Comparison of ENCODE assay signal across 11 cellular contexts in genomic region chr13:29503041-29503837, GRCh38.
DNase-seq lines count a peak whose midpoint lies in the region; ATAC-seq, FAIRE-seq and TF ChIP-seq lines count a peak whose summit lies in the region.
"Had no signal": no experiment of that assay in that cellular context is flagged by ENCODE, and none has a peak within 500 bp of the region (broad histone marks: within the 10 kb centered on the region; RNA-seq: fewer than 3 reads in every experiment).

No MANE protein-coding gene starts in this region.

- H3K9me3 ChIP-seq in OCI-LY7 (ENCODE audit: low read length) = no peaks in the 10 kb centered on the region
- H3K9me3 ChIP-seq: BLaER1 treated with 17β-estradiol and CSF1 and Interleukin-3, amounts not matched to agents 10 nM and 100 nM; body of pancreas had no signal

- H3K27me3 Mint-ChIP-seq in activated naive CD4-positive, alpha-beta T cell treated with anti-CD3 and anti-CD28 coated beads, Interleukin-2, amount 10 ng/mL, durations not matched to agents 7 days and 5 days = peaks cover 29% of the 10 kb centered on the region
- peaks cover 31% of the 10 kb centered on the region for H3K27me3 Mint-ChIP-seq in central memory CD8-positive, alpha-beta T cell
- peaks cover 9 to 27% of the 10 kb centered on the region in 2 donors for H3K27me3 Mint-ChIP-seq in stimulated activated naive B cell treated with anti-CD40 and anti-IgM and Interleukin-4, amounts not matched to agents 10 μg/mL and 1 μg/mL and 100 μg/mL, for 72 hours

- FAIRE-seq in frontal cortex (lab: Jason Lieb, UNC) = no peak

- no peak for ATAC-seq in central memory CD8-positive, alpha-beta T cell (replicated peaks; ENCODE audit: extremely low read depth, poor library complexity, severe bottlenecking)
- ATAC-seq in stimulated activated naive B cell treated with anti-CD40 and anti-IgM and Interleukin-4, amounts not matched to agents 10 μg/mL and 1 μg/mL and 100 μg/mL, for 72 hours (replicated peaks) = no peak
- ATAC-seq: body of pancreas had no signal

- no peak overlapping the region for H3K4me2 ChIP-seq in OCI-LY7 (ENCODE audit: low read length)

- H3K79me2 ChIP-seq in OCI-LY7 (ENCODE audit: insufficient read depth, low read depth, low read length) = no peaks in the 10 kb centered on the region

- no peaks in the 10 kb centered on the region for H4K20me1 ChIP-seq in OCI-LY7 (ENCODE audit: insufficient read depth, low read length)

- BruUV-seq in OCI-LY7 (replicated peaks; lab: Mats Ljungman, UMichigan) = no TSS peak

- H3K4me1 ChIP-seq in OCI-LY7 (ENCODE audit: insufficient read depth, low read length, poor library complexity, severe bottlenecking) = no peaks in the 10 kb centered on the region

- H2AFZ ChIP-seq in OCI-LY7 (ENCODE audit: low read length) = no peak overlapping the region

- no peak overlapping the region for H3K27ac Mint-ChIP-seq in activated naive CD4-positive, alpha-beta T cell treated with anti-CD3 and anti-CD28 coated beads, Interleukin-2, amount 10 ng/mL, durations not matched to agents 7 days and 5 days
- peak overlapping the region; percentile 85 for H3K27ac Mint-ChIP-seq in central memory CD8-positive, alpha-beta T cell (ENCODE audit: low read depth)
- peak overlapping the region; percentile 73 for H3K27ac Mint-ChIP-seq in stimulated activated naive B cell treated with anti-CD40 and anti-IgM and Interleukin-4, amounts not matched to agents 10 μg/mL and 1 μg/mL and 100 μg/mL, for 72 hours

- POLR2A ChIA-PET in OCI-LY7 (lab: Charles Lee) = no interaction called here

- no peak overlapping the region for H3K27ac ChIP-seq in OCI-LY7 (ENCODE audit: low read depth, low read length, poor library complexity, severe bottlenecking)
- H3K27ac ChIP-seq: BLaER1 treated with 17β-estradiol and CSF1 and Interleukin-3, amounts not matched to agents 10 nM and 100 nM; body of pancreas had no signal

- peaks cover 7% of the 10 kb centered on the region; the same call in 1 of the 2 replicates for H3K36me3 ChIP-seq in OCI-LY7 (ENCODE audit: insufficient read depth, low read length)
- H3K36me3 ChIP-seq: BLaER1 treated with 17β-estradiol and CSF1 and Interleukin-3, amounts not matched to agents 10 nM and 100 nM had no signal

- no peaks in the 10 kb centered on the region for H3K36me3 Mint-ChIP-seq in activated naive CD4-positive, alpha-beta T cell treated with anti-CD3 and anti-CD28 coated beads, Interleukin-2, amount 10 ng/mL, durations not matched to agents 7 days and 5 days
- peaks cover 3% of the 10 kb centered on the region for H3K36me3 Mint-ChIP-seq in central memory CD8-positive, alpha-beta T cell (ENCODE audit: insufficient read depth)
- peaks cover 0 to 13% of the 10 kb centered on the region in 2 donors for H3K36me3 Mint-ChIP-seq in stimulated activated naive B cell treated with anti-CD40 and anti-IgM and Interleukin-4, amounts not matched to agents 10 μg/mL and 1 μg/mL and 100 μg/mL, for 72 hours

- H3K9me3 Mint-ChIP-seq in activated naive CD4-positive, alpha-beta T cell treated with anti-CD3 and anti-CD28 coated beads, Interleukin-2, amount 10 ng/mL, durations not matched to agents 7 days and 5 days = no peaks in the 10 kb centered on the region
- H3K9me3 Mint-ChIP-seq in central memory CD8-positive, alpha-beta T cell = no peaks in the 10 kb centered on the region
- no peaks in the 10 kb centered on the region for H3K9me3 Mint-ChIP-seq in stimulated activated naive B cell treated with anti-CD40 and anti-IgM and Interleukin-4, amounts not matched to agents 10 μg/mL and 1 μg/mL and 100 μg/mL, for 72 hours

- peak; percentile 29 for DNase-seq in activated naive CD4-positive, alpha-beta T cell treated with anti-CD3 and anti-CD28 coated beads, Interleukin-2, amount 10 ng/mL, durations not matched to agents 7 days and 5 days
- DNase-seq in activated naive CD4-positive, alpha-beta T cell treated with Interleukin-2 at 50 U/mL for 16 hours = no peak
- no peak for DNase-seq in central memory CD8-positive, alpha-beta T cell (ENCODE audit: low spot score in 2 of 2)
- DNase-seq in iPS-NIHi11 (ENCODE audit: low spot score) = peak; percentile 86
- DNase-seq in stimulated activated naive B cell treated with anti-CD40 and anti-IgM and Interleukin-4, amounts not matched to agents 10 μg/mL and 1 μg/mL and 100 μg/mL, for 72 hours = no peak
- DNase-seq in OCI-LY7 (ENCODE audit: low spot score) = no peak
- DNase-seq in NK-92 (lab: John Stamatoyannopoulos, UW; ENCODE audit: unreplicated experiment) = no peak
- no peak for DNase-seq in frontal cortex (ENCODE audit: low spot score in 2 of 2)
- DNase-seq: body of pancreas; NK-92 treated with Interleukin-12 subunit alpha and Interleukin-12 subunit beta, amount 100 ng/mL, for 24 hours had no signal

- no peak overlapping the region for H3K4me3 ChIP-seq in OCI-LY7 (ENCODE audit: low read depth, low read length, poor library complexity, severe bottlenecking)
- H3K4me3 ChIP-seq: BLaER1 treated with 17β-estradiol and CSF1 and Interleukin-3, amounts not matched to agents 10 nM and 100 nM; body of pancreas had no signal

- no peak for TF ChIP-seq CTCF in OCI-LY7 (conservative IDR thresholded peaks at IDR 0.05; ENCODE audit: low read length)

- no peaks in the 10 kb centered on the region for H3K9me2 ChIP-seq in OCI-LY7 (ENCODE audit: insufficient read depth, low read length)

- CTCF ChIA-PET in activated naive CD4-positive, alpha-beta T cell treated with anti-CD3 and anti-CD28 coated beads, Interleukin-2, amount 10 ng/mL, durations not matched to agents 7 days and 5 days (lab: Charles Lee) = interaction anchor here (0.8 to 3.4 kb wide), 3 partner anchors 32 to 213 kb away, joined by 3 to 15 read pairs (median 4); no protein-coding TSS in a partner anchor
- CTCF ChIA-PET in OCI-LY7 (lab: Charles Lee; ENCODE audit: unreplicated experiment) = no interaction called here

- H3K4me3 Mint-ChIP-seq in activated naive CD4-positive, alpha-beta T cell treated with anti-CD3 and anti-CD28 coated beads, Interleukin-2, amount 10 ng/mL, durations not matched to agents 7 days and 5 days = no peak overlapping the region
- no peak overlapping the region for H3K4me3 Mint-ChIP-seq in central memory CD8-positive, alpha-beta T cell
- H3K4me3 Mint-ChIP-seq in stimulated activated naive B cell treated with anti-CD40 and anti-IgM and Interleukin-4, amounts not matched to agents 10 μg/mL and 1 μg/mL and 100 μg/mL, for 72 hours = no peak overlapping the region

- H3K4me1 Mint-ChIP-seq in activated naive CD4-positive, alpha-beta T cell treated with anti-CD3 and anti-CD28 coated beads, Interleukin-2, amount 10 ng/mL, durations not matched to agents 7 days and 5 days = no peaks in the 10 kb centered on the region
- H3K4me1 Mint-ChIP-seq in central memory CD8-positive, alpha-beta T cell = no peaks in the 10 kb centered on the region
- peaks cover 0 to 4% of the 10 kb centered on the region in 2 donors for H3K4me1 Mint-ChIP-seq in stimulated activated naive B cell treated with anti-CD40 and anti-IgM and Interleukin-4, amounts not matched to agents 10 μg/mL and 1 μg/mL and 100 μg/mL, for 72 hours

- intact Hi-C loops in OCI-LY7 (cut with micrococcal nuclease; ENCODE audit: unreplicated experiment) = no loop called here

Comparison
In these comparisons a context has a peak if more than half of its experiments do, and no peak if none do; other contexts are left out.
1. DNase-seq: peak in activated naive CD4-positive, alpha-beta T cell treated with anti-CD3 and anti-CD28 coated beads, Interleukin-2, amount 10 ng/mL, durations not matched to agents 7 days and 5 days (single experiment) and iPS-NIHi11 (single experiment); none in activated naive CD4-positive, alpha-beta T cell treated with Interleukin-2 at 50 U/mL for 16 hours (single experiment), central memory CD8-positive, alpha-beta T cell (0 of 2), stimulated activated naive B cell treated with anti-CD40 and anti-IgM and Interleukin-4, amounts not matched to agents 10 μg/mL and 1 μg/mL and 100 μg/mL, for 72 hours (single experiment), OCI-LY7 (single experiment), NK-92 (single experiment) and frontal cortex (0 of 2).